In the genomic region with DNA sequence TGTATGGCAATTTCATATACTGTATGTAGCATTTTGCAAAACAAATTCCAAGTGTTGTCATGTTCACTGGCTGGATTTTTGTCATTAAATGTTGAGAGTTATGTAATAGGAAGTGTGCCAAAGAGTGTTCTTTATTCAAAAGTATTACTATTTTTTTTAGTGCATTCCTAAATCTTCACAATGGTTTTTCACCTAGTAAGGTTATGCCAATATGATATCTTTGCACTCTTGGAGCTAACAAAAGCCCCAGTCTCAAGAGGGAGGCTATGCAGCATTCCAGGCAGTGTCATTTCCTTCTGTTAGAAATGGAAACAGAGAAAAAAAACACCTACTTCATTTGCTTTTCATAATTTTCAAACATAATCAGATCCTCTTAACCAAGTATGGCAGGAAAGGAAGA, we compare ENCODE assay signal across 16 cellular contexts. TPM values are rescaled to one million over a fixed set of nuclear protein-coding genes. Genes with fewer than 3 reads are reported as not detected.
DNase-seq lines count a peak whose midpoint lies in the region; ATAC-seq, FAIRE-seq and TF ChIP-seq lines count a peak whose summit lies in the region.
"Had no signal": no experiment of that assay in that cellular context is flagged by ENCODE, and none has a peak within 500 bp of the region (broad histone marks: within the 10 kb centered on the region; RNA-seq: fewer than 3 reads in every experiment).

No MANE protein-coding gene starts in this region.

- H3K79me2 ChIP-seq in GM23338 (replicated peaks; ENCODE audit: insufficient read depth) (no peaks in the 10 kb centered on the region), astrocyte (ENCODE audit: insufficient read depth, low read length) (no peaks in the 10 kb centered on the region)

- peaks cover 16% of the 10 kb centered on the region for H3K27me3 ChIP-seq in GM23338 (ENCODE audit: insufficient read depth)
- H3K27me3 ChIP-seq in astrocyte (ENCODE audit: insufficient read depth, low read length): no peaks in the 10 kb centered on the region
- no peaks in the 10 kb centered on the region for H3K27me3 ChIP-seq in gastroesophageal sphincter
- H3K27me3 ChIP-seq: BE2C had no signal

- H2AFZ ChIP-seq in GM23338: no peak overlapping the region
- H2AFZ ChIP-seq in astrocyte (ENCODE audit: low read depth, low read length): no peak overlapping the region

- H3K36me3 Mint-ChIP-seq in GM23338 (ENCODE audit: low read depth): no peaks in the 10 kb centered on the region
- H3K36me3 Mint-ChIP-seq in astrocyte (ENCODE audit: low read depth, unreplicated experiment): no peaks in the 10 kb centered on the region
- H3K36me3 Mint-ChIP-seq: naive B cell had no signal

- H3K27ac ChIP-seq in GM23338 (ENCODE audit: low read depth) (peak overlapping the region; percentile 77), astrocyte (ENCODE audit: low read depth, low read length) (peak overlapping the region; percentile 55), gastroesophageal sphincter (peak overlapping the region; percentile 75 to 99 (median 83)), skin epidermis (peak overlapping the region in 12 of 21 experiments; percentile 2 to 71 (median 52))

- TF ChIP-seq EP300 in gastroesophageal sphincter (IDR thresholded peaks at IDR 0.05): no peak

- peaks cover 59% of the 10 kb centered on the region for H3K4me1 ChIP-seq in GM23338 (ENCODE audit: insufficient read depth)
- H3K4me1 ChIP-seq in astrocyte (ENCODE audit: insufficient read depth, low read length): peaks cover 17% of the 10 kb centered on the region
- H3K4me1 ChIP-seq in gastroesophageal sphincter: peaks cover 14 to 54% (median 16%) of the 10 kb centered on the region in 3 donors

- H3K9me3 ChIP-seq in astrocyte (ENCODE audit: insufficient read depth, low read depth, low read length) (no peaks in the 10 kb centered on the region), gastroesophageal sphincter (no peaks in the 10 kb centered on the region)
- H3K9me3 ChIP-seq: BE2C had no signal

- H3K27ac Mint-ChIP-seq in GM23338 (peak overlapping the region; percentile 9; the same call in 1 of the 2 replicates), astrocyte (ENCODE audit: unreplicated experiment) (peak overlapping the region; percentile 93)
- H3K27ac Mint-ChIP-seq: activated naive CD4-positive, alpha-beta T cell treated with anti-CD3 and anti-CD28 coated beads, Interleukin-2, amount 50 U/mL, for 72 hours; naive B cell had no signal

- H4K20me1 ChIP-seq in GM23338 (replicated peaks; ENCODE audit: insufficient read depth): no peaks in the 10 kb centered on the region
- no peaks in the 10 kb centered on the region for H4K20me1 ChIP-seq in astrocyte (ENCODE audit: insufficient read depth, low read length)

- H3K27me3 Mint-ChIP-seq in GM23338 (ENCODE audit: insufficient read depth, low read depth, poor library complexity) (peaks cover 5% of the 10 kb centered on the region), astrocyte (ENCODE audit: low read depth, unreplicated experiment) (no peaks in the 10 kb centered on the region)
- H3K27me3 Mint-ChIP-seq: naive B cell, type B pancreatic cell had no signal

- no peak overlapping the region for H3K4me3 ChIP-seq in GM23338
- H3K4me3 ChIP-seq in astrocyte (ENCODE audit: insufficient read depth, low read depth, low read length): no peak overlapping the region
- no peak overlapping the region for H3K4me3 ChIP-seq in gastroesophageal sphincter
- H3K4me3 ChIP-seq in skin epidermis: no peak overlapping the region

- no peak for DNase-seq in GM23338 (ENCODE audit: low spot score)
- no peak for DNase-seq in astrocyte (ENCODE audit: low read depth)
- DNase-seq in GM12892 (ENCODE audit: insufficient read length): no peak
- DNase-seq in NCI-H510A (lab: John Stamatoyannopoulos, UW): no peak
- no peak for DNase-seq in NCI-H1436 (lab: John Stamatoyannopoulos, UW)
- DNase-seq in SHP77 (lab: John Stamatoyannopoulos, UW): no peak
- DNase-seq: activated T-cell treated with anti-CD3 and anti-CD28 coated beads for 4 hours, BE2C, naive B cell, NCI-H2171, Right ventricle myocardium superior had no signal

- peaks cover 59% of the 10 kb centered on the region for H3K4me1 Mint-ChIP-seq in GM23338
- H3K4me1 Mint-ChIP-seq in astrocyte (ENCODE audit: low read depth, unreplicated experiment): peaks cover 37% of the 10 kb centered on the region

- no peak for FAIRE-seq in astrocyte (lab: Jason Lieb, UNC)
- no peak for FAIRE-seq in GM12892 (lab: Jason Lieb, UNC)

- H3K36me3 ChIP-seq in GM23338 (ENCODE audit: insufficient read depth): no peaks in the 10 kb centered on the region
- no peaks in the 10 kb centered on the region for H3K36me3 ChIP-seq in astrocyte (ENCODE audit: insufficient read depth, low read length)
- H3K36me3 ChIP-seq in gastroesophageal sphincter: no peaks in the 10 kb centered on the region
- H3K36me3 ChIP-seq: BE2C had no signal

- H3K9me3 Mint-ChIP-seq in GM23338: no peaks in the 10 kb centered on the region; the same call in 2 of the 3 replicates
- no peaks in the 10 kb centered on the region for H3K9me3 Mint-ChIP-seq in astrocyte (ENCODE audit: unreplicated experiment)
- H3K9me3 Mint-ChIP-seq: central memory CD8-positive, alpha-beta T cell; naive B cell had no signal

- H3F3A ChIP-seq in GM23338 (replicated peaks; ENCODE audit: low read depth): no peaks in the 10 kb centered on the region

- H3K4me2 ChIP-seq in GM23338 (peak overlapping the region; percentile 4; the same call in 1 of the 2 replicates), astrocyte (ENCODE audit: low read length) (no peak overlapping the region)

- H3K4me3 Mint-ChIP-seq in GM23338 (no peak overlapping the region), astrocyte (ENCODE audit: unreplicated experiment) (no peak overlapping the region)
- H3K4me3 Mint-ChIP-seq: central memory CD8-positive, alpha-beta T cell; naive B cell; type B pancreatic cell had no signal

- TF ChIP-seq POLR2A in gastroesophageal sphincter (IDR thresholded peaks at IDR 0.05) (no peak), GM12892 (IDR thresholded peaks at IDR 0.05; ENCODE audit: low read depth, low read length) (no peak)

- TF ChIP-seq CTCF in GM23338 (conservative IDR thresholded peaks at IDR 0.05; ENCODE audit: low read depth in 2 of 2) (no peak), astrocyte (IDR thresholded peaks at IDR 0.05; ENCODE audit: insufficient read depth, low read depth, low read length) (no peak), gastroesophageal sphincter (IDR thresholded peaks at IDR 0.05) (no peak)

- H3K9me2 ChIP-seq in GM23338 (ENCODE audit: insufficient read depth): no peaks in the 10 kb centered on the region

- no peak for ATAC-seq in GM23338
- no peak for ATAC-seq in gastroesophageal sphincter
- ATAC-seq: activated naive CD4-positive, alpha-beta T cell treated with anti-CD3 and anti-CD28 coated beads, Interleukin-2, amount 50 U/mL, for 72 hours had no signal

- H3K9ac ChIP-seq in astrocyte (ENCODE audit: low read length): no peak overlapping the region

TF ChIP-seq in GM23338, 12 proteins besides CTCF, POLR2A, EP300 and RAD21 (continues in another document):
- TF ChIP-seq JUNB (IDR thresholded peaks at IDR 0.05; ENCODE audit: unreplicated experiment) (no peak), CREB1 (CRISPR knock-in tag; IDR thresholded peaks at IDR 0.05; ENCODE audit: low read depth) (no peak)

RNA-seq across cellular contexts. Expression of gene SSBP2, which starts 5.1 kb away (rescaled TPM):
- total RNA-seq in GM23338 (2014; rRNA removed; shearing (Covaris generic)): 20.4 and 21.5 TPM in 2 replicates
- 19.6 and 24.7 TPM in 2 replicates for polyA plus RNA-seq in GM23338 (2016; fragmentation: Nextera tagmentation; extraction: Ambion mirVana)
- total RNA-seq in astrocyte: 59.8 and 73.2 TPM in 2 replicates
- 100 to 1,000 TPM in 1 of 4 donors, 10 to 100 TPM in 3; 61.3 to 138 (median 79.5) TPM for total RNA-seq in gastroesophageal sphincter
- polyA plus RNA-seq in GM12892 (2012; ENCODE audit: missing spikeins): 63.9 TPM
